In genomic region chr4:36130641-36131040, GRCh38 we compare ENCODE assay signal across 1 cellular context.
TF ChIP-seq lines count a peak whose summit lies in the region.

No MANE protein-coding gene starts in this region.

TF ChIP-seq in IMR-90, 13 proteins besides CTCF, POLR2A, EP300 and RAD21 (continued from another document):
- no peak for TF ChIP-seq SMC3 (IDR thresholded peaks at IDR 0.05; ENCODE audit: low read depth, low read length)
